Comparison of ENCODE assay signal across 1 cellular context in the genomic region with DNA sequence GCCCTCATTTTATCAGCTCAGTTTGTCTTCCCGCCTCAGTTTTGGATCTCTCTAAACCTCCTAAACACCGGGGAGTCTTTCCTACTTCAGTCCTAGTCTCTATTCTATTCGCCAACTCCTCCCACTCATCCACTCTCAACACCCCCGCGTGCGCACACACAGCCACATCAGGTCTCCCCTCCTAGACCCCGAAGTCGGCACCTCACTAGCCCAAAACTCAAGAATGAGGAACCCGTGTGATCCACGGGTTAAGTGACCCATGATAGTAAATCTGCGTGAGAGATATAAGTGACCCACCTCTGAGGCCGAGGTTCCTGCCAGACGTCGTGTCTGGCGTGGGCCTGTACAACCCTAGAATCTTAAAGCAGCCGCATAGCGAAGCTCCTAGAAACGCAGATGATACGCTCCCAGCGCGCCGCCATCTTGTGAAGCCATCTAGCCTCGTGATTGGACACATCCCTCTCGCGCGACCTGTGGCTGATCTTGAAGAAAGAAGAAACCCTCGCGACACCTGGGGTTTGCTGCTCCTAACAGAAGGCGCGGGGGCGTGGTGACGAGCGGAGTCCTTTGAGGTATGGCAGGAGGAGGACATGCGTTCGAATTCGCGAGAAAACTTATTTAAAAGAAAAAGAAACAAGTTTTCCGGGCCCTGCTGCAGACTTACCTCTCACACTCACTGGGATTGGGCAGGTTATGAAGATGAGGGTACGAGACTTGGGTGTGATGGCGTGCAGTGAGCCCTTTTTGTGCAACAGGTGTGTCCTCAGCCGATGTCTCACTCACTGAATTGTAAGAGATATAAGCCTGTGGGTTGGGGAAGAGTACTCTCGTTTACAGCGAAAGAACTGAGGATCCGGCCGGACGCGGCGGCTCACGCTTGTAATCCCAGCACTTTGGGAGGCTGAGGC.
TF ChIP-seq lines count a peak whose summit lies in the region.

A gene with protein sequence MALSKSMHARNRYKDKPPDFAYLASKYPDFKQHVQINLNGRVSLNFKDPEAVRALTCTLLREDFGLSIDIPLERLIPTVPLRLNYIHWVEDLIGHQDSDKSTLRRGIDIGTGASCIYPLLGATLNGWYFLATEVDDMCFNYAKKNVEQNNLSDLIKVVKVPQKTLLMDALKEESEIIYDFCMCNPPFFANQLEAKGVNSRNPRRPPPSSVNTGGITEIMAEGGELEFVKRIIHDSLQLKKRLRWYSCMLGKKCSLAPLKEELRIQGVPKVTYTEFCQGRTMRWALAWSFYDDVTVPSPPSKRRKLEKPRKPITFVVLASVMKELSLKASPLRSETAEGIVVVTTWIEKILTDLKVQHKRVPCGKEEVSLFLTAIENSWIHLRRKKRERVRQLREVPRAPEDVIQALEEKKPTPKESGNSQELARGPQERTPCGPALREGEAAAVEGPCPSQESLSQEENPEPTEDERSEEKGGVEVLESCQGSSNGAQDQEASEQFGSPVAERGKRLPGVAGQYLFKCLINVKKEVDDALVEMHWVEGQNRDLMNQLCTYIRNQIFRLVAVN (minus strand): TSS at position 427 of the 908 bp plus-strand sequence. CDS start 9,557 bp downstream, outside the sequence.

TF ChIP-seq in HepG2, 621 proteins besides CTCF, POLR2A, EP300 and RAD21 (continued from another document and continues in another):
- TF ChIP-seq, protein P1, sequence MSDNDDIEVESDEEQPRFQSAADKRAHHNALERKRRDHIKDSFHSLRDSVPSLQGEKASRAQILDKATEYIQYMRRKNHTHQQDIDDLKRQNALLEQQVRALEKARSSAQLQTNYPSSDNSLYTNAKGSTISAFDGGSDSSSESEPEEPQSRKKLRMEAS (IDR thresholded peaks at IDR 0.05) = peak; percentile 87
- no peak for TF ChIP-seq KLF13 (CRISPR knock-in tag; IDR thresholded peaks at IDR 0.05)
- TF ChIP-seq, protein P2, sequence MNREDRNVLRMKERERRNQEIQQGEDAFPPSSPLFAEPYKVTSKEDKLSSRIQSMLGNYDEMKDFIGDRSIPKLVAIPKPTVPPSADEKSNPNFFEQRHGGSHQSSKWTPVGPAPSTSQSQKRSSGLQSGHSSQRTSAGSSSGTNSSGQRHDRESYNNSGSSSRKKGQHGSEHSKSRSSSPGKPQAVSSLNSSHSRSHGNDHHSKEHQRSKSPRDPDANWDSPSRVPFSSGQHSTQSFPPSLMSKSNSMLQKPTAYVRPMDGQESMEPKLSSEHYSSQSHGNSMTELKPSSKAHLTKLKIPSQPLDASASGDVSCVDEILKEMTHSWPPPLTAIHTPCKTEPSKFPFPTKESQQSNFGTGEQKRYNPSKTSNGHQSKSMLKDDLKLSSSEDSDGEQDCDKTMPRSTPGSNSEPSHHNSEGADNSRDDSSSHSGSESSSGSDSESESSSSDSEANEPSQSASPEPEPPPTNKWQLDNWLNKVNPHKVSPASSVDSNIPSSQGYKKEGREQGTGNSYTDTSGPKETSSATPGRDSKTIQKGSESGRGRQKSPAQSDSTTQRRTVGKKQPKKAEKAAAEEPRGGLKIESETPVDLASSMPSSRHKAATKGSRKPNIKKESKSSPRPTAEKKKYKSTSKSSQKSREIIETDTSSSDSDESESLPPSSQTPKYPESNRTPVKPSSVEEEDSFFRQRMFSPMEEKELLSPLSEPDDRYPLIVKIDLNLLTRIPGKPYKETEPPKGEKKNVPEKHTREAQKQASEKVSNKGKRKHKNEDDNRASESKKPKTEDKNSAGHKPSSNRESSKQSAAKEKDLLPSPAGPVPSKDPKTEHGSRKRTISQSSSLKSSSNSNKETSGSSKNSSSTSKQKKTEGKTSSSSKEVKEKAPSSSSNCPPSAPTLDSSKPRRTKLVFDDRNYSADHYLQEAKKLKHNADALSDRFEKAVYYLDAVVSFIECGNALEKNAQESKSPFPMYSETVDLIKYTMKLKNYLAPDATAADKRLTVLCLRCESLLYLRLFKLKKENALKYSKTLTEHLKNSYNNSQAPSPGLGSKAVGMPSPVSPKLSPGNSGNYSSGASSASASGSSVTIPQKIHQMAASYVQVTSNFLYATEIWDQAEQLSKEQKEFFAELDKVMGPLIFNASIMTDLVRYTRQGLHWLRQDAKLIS (CRISPR knock-in tag; IDR thresholded peaks at IDR 0.05) = 0 out of 2 replicates have a peak, but pooled peaks have one; percentile 72
- TF ChIP-seq FOXA3 (CRISPR knock-in tag; IDR thresholded peaks at IDR 0.05) = peak; percentile 61
- TF ChIP-seq, protein P3, sequence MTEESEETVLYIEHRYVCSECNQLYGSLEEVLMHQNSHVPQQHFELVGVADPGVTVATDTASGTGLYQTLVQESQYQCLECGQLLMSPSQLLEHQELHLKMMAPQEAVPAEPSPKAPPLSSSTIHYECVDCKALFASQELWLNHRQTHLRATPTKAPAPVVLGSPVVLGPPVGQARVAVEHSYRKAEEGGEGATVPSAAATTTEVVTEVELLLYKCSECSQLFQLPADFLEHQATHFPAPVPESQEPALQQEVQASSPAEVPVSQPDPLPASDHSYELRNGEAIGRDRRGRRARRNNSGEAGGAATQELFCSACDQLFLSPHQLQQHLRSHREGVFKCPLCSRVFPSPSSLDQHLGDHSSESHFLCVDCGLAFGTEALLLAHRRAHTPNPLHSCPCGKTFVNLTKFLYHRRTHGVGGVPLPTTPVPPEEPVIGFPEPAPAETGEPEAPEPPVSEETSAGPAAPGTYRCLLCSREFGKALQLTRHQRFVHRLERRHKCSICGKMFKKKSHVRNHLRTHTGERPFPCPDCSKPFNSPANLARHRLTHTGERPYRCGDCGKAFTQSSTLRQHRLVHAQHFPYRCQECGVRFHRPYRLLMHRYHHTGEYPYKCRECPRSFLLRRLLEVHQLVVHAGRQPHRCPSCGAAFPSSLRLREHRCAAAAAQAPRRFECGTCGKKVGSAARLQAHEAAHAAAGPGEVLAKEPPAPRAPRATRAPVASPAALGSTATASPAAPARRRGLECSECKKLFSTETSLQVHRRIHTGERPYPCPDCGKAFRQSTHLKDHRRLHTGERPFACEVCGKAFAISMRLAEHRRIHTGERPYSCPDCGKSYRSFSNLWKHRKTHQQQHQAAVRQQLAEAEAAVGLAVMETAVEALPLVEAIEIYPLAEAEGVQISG (CRISPR knock-in tag; IDR thresholded peaks at IDR 0.05) = peak; percentile 63
- no peak for TF ChIP-seq ZNF562 (CRISPR knock-in tag; IDR thresholded peaks at IDR 0.05; ENCODE audit: borderline replicate concordance)
- TF ChIP-seq TEAD3 (CRISPR knock-in tag; optimal IDR thresholded peaks at IDR 0.05; ENCODE audit: borderline replicate concordance) = peak; percentile 53
- TF ChIP-seq, protein P4, sequence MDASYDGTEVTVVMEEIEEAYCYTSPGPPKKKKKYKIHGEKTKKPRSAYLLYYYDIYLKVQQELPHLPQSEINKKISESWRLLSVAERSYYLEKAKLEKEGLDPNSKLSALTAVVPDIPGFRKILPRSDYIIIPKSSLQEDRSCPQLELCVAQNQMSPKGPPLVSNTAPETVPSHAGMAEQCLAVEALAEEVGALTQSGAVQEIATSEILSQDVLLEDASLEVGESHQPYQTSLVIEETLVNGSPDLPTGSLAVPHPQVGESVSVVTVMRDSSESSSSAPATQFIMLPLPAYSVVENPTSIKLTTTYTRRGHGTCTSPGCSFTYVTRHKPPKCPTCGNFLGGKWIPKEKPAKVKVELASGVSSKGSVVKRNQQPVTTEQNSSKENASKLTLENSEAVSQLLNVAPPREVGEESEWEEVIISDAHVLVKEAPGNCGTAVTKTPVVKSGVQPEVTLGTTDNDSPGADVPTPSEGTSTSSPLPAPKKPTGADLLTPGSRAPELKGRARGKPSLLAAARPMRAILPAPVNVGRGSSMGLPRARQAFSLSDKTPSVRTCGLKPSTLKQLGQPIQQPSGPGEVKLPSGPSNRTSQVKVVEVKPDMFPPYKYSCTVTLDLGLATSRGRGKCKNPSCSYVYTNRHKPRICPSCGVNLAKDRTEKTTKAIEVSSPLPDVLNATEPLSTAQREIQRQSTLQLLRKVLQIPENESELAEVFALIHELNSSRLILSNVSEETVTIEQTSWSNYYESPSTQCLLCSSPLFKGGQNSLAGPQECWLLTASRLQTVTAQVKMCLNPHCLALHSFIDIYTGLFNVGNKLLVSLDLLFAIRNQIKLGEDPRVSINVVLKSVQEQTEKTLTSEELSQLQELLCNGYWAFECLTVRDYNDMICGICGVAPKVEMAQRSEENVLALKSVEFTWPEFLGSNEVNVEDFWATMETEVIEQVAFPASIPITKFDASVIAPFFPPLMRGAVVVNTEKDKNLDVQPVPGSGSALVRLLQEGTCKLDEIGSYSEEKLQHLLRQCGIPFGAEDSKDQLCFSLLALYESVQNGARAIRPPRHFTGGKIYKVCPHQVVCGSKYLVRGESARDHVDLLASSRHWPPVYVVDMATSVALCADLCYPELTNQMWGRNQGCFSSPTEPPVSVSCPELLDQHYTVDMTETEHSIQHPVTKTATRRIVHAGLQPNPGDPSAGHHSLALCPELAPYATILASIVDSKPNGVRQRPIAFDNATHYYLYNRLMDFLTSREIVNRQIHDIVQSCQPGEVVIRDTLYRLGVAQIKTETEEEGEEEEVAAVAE (CRISPR knock-in tag; IDR thresholded peaks at IDR 0.05; ENCODE audit: borderline replicate concordance) = no peak
- no peak for TF ChIP-seq SRY (CRISPR knock-in tag; IDR thresholded peaks at IDR 0.05)
- no peak for TF ChIP-seq SKI (IDR thresholded peaks at IDR 0.05; ENCODE audit: partially characterized antibody)
- TF ChIP-seq DPF2 (CRISPR knock-in tag; IDR thresholded peaks at IDR 0.05; ENCODE audit: borderline replicate concordance, low read depth) = no peak
- TF ChIP-seq KLF16 (CRISPR knock-in tag; IDR thresholded peaks at IDR 0.05) = peak in 1 of 2 experiments; percentile 70; a peak in 2 of 4 replicates
- 0 out of 2 replicates have a peak, but pooled peaks have one; percentile 77 for TF ChIP-seq ZNF75D (CRISPR knock-in tag; IDR thresholded peaks at IDR 0.05; ENCODE audit: borderline replicate concordance)
- TF ChIP-seq, protein P5, sequence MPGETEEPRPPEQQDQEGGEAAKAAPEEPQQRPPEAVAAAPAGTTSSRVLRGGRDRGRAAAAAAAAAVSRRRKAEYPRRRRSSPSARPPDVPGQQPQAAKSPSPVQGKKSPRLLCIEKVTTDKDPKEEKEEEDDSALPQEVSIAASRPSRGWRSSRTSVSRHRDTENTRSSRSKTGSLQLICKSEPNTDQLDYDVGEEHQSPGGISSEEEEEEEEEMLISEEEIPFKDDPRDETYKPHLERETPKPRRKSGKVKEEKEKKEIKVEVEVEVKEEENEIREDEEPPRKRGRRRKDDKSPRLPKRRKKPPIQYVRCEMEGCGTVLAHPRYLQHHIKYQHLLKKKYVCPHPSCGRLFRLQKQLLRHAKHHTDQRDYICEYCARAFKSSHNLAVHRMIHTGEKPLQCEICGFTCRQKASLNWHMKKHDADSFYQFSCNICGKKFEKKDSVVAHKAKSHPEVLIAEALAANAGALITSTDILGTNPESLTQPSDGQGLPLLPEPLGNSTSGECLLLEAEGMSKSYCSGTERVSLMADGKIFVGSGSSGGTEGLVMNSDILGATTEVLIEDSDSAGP (CRISPR knock-in tag; IDR thresholded peaks at IDR 0.05; ENCODE audit: borderline replicate concordance) = peak; percentile 94
- TF ChIP-seq, protein P6, sequence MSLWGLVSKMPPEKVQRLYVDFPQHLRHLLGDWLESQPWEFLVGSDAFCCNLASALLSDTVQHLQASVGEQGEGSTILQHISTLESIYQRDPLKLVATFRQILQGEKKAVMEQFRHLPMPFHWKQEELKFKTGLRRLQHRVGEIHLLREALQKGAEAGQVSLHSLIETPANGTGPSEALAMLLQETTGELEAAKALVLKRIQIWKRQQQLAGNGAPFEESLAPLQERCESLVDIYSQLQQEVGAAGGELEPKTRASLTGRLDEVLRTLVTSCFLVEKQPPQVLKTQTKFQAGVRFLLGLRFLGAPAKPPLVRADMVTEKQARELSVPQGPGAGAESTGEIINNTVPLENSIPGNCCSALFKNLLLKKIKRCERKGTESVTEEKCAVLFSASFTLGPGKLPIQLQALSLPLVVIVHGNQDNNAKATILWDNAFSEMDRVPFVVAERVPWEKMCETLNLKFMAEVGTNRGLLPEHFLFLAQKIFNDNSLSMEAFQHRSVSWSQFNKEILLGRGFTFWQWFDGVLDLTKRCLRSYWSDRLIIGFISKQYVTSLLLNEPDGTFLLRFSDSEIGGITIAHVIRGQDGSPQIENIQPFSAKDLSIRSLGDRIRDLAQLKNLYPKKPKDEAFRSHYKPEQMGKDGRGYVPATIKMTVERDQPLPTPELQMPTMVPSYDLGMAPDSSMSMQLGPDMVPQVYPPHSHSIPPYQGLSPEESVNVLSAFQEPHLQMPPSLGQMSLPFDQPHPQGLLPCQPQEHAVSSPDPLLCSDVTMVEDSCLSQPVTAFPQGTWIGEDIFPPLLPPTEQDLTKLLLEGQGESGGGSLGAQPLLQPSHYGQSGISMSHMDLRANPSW (CRISPR knock-in tag; IDR thresholded peaks at IDR 0.05; ENCODE audit: borderline replicate concordance) = 0 out of 2 replicates have a peak, but pooled peaks have one; percentile 57
- TF ChIP-seq, protein P7, sequence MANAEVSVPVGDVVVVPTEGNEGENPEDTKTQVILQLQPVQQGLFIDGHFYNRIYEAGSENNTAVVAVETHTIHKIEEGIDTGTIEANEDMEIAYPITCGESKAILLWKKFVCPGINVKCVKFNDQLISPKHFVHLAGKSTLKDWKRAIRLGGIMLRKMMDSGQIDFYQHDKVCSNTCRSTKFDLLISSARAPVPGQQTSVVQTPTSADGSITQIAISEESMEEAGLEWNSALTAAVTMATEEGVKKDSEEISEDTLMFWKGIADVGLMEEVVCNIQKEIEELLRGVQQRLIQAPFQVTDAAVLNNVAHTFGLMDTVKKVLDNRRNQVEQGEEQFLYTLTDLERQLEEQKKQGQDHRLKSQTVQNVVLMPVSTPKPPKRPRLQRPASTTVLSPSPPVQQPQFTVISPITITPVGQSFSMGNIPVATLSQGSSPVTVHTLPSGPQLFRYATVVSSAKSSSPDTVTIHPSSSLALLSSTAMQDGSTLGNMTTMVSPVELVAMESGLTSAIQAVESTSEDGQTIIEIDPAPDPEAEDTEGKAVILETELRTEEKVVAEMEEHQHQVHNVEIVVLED (CRISPR knock-in tag; IDR thresholded peaks at IDR 0.05; ENCODE audit: borderline replicate concordance) = peak; percentile 48; the same call in 1 of the 2 replicates
- TF ChIP-seq, protein P8, sequence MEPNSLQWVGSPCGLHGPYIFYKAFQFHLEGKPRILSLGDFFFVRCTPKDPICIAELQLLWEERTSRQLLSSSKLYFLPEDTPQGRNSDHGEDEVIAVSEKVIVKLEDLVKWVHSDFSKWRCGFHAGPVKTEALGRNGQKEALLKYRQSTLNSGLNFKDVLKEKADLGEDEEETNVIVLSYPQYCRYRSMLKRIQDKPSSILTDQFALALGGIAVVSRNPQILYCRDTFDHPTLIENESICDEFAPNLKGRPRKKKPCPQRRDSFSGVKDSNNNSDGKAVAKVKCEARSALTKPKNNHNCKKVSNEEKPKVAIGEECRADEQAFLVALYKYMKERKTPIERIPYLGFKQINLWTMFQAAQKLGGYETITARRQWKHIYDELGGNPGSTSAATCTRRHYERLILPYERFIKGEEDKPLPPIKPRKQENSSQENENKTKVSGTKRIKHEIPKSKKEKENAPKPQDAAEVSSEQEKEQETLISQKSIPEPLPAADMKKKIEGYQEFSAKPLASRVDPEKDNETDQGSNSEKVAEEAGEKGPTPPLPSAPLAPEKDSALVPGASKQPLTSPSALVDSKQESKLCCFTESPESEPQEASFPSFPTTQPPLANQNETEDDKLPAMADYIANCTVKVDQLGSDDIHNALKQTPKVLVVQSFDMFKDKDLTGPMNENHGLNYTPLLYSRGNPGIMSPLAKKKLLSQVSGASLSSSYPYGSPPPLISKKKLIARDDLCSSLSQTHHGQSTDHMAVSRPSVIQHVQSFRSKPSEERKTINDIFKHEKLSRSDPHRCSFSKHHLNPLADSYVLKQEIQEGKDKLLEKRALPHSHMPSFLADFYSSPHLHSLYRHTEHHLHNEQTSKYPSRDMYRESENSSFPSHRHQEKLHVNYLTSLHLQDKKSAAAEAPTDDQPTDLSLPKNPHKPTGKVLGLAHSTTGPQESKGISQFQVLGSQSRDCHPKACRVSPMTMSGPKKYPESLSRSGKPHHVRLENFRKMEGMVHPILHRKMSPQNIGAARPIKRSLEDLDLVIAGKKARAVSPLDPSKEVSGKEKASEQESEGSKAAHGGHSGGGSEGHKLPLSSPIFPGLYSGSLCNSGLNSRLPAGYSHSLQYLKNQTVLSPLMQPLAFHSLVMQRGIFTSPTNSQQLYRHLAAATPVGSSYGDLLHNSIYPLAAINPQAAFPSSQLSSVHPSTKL (CRISPR knock-in tag; IDR thresholded peaks at IDR 0.05) = peak; percentile 35
- TF ChIP-seq HNRNPLL (IDR thresholded peaks at IDR 0.05; ENCODE audit: low read depth, low read length, poor library complexity, severe bottlenecking) = peak; percentile 72
- TF ChIP-seq YEATS2 (CRISPR knock-in tag; IDR thresholded peaks at IDR 0.05; ENCODE audit: borderline replicate concordance) = peak; percentile 87; the same call in 1 of the 2 replicates
- TF ChIP-seq DMAP1 (CRISPR knock-in tag; IDR thresholded peaks at IDR 0.05) = peak; percentile 70
